In the genomic region with DNA sequence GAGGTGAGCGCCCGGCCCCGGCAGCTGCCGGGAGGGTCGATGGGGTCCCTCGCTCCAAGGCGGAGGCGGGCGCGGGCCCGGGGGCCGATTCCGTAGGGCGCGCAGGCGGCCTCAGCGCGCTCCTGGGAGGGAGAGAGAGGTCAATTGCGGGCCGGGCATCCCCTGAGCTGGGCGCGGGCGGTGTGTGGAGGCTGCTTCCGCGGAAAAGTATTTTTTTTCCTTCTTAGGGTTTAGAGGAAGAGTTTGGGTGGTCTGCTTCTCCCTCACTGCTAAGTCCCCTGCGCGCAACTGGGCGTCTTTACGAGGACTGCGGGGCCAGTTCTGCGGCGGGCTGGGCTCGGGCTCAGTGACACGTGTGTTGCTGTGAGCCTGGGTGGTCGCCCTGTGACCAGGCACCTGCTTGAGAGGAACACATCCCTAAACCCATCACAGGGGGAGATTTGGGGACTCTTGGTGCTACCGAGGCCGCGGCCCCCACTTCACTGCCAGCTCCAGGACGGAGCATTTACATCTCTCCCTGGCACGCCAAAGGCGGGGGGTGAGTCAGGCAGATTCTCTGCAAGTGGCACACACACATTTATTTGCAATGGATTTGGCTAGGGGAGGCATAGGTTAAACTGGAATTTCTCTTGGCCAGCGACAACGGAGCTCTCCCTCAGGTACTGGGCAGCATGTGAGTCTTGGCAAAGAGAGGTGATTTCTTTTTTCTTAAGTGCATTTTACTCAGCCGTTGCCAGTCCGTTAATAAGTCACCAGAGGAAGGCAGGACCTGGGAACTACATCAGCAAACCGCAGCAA, we compare ENCODE assay signal across 2 cellular contexts.
TF ChIP-seq lines count a peak whose summit lies in the region.

No MANE protein-coding gene starts in this region.

TF ChIP-seq in HEK293, 187 proteins besides CTCF, POLR2A, EP300 and RAD21 (continued from another document and continues in another):
- TF ChIP-seq, protein P1, sequence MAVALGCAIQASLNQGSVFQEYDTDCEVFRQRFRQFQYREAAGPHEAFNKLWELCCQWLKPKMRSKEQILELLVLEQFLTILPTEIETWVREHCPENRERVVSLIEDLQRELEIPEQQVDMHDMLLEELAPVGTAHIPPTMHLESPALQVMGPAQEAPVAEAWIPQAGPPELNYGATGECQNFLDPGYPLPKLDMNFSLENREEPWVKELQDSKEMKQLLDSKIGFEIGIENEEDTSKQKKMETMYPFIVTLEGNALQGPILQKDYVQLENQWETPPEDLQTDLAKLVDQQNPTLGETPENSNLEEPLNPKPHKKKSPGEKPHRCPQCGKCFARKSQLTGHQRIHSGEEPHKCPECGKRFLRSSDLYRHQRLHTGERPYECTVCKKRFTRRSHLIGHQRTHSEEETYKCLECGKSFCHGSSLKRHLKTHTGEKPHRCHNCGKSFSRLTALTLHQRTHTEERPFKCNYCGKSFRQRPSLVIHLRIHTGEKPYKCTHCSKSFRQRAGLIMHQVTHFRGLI (tag by site-specific recombination; IDR thresholded peaks at IDR 0.05) = peak; percentile 32; the same call in 1 of the 2 replicates
- TF ChIP-seq ZNF530 (tag by site-specific recombination; IDR thresholded peaks at IDR 0.05; ENCODE audit: low read depth) (no peak), GLIS2 (tag by site-specific recombination; IDR thresholded peaks at IDR 0.05) (peak; percentile 63), KLF1 (tag by site-specific recombination; IDR thresholded peaks at IDR 0.05) (no peak), SP7 (tag by site-specific recombination; IDR thresholded peaks at IDR 0.05) (0 out of 2 replicates have a peak, but pooled peaks have one; percentile 21), ZNF600 (tag by site-specific recombination; IDR thresholded peaks at IDR 0.05) (peak; percentile 67), ZNF596 (tag by site-specific recombination; IDR thresholded peaks at IDR 0.05) (no peak), ZNF549 (tag by site-specific recombination; IDR thresholded peaks at IDR 0.05) (0 out of 2 replicates have a peak, but pooled peaks have one; percentile 33), ZXDB (tag by site-specific recombination; IDR thresholded peaks at IDR 0.05) (no peak), GLIS1 (tag by site-specific recombination; IDR thresholded peaks at IDR 0.05) (peak; percentile 40; the same call in 1 of the 2 replicates), ZNF335 (tag by site-specific recombination; conservative IDR thresholded peaks at IDR 0.05) (peak; percentile 84), ZNF2 (tag by site-specific recombination; IDR thresholded peaks at IDR 0.05) (peak; percentile 34; the same call in 1 of the 2 replicates), ZNF133 (tag by site-specific recombination; IDR thresholded peaks at IDR 0.05) (no peak)
- TF ChIP-seq, protein P2, sequence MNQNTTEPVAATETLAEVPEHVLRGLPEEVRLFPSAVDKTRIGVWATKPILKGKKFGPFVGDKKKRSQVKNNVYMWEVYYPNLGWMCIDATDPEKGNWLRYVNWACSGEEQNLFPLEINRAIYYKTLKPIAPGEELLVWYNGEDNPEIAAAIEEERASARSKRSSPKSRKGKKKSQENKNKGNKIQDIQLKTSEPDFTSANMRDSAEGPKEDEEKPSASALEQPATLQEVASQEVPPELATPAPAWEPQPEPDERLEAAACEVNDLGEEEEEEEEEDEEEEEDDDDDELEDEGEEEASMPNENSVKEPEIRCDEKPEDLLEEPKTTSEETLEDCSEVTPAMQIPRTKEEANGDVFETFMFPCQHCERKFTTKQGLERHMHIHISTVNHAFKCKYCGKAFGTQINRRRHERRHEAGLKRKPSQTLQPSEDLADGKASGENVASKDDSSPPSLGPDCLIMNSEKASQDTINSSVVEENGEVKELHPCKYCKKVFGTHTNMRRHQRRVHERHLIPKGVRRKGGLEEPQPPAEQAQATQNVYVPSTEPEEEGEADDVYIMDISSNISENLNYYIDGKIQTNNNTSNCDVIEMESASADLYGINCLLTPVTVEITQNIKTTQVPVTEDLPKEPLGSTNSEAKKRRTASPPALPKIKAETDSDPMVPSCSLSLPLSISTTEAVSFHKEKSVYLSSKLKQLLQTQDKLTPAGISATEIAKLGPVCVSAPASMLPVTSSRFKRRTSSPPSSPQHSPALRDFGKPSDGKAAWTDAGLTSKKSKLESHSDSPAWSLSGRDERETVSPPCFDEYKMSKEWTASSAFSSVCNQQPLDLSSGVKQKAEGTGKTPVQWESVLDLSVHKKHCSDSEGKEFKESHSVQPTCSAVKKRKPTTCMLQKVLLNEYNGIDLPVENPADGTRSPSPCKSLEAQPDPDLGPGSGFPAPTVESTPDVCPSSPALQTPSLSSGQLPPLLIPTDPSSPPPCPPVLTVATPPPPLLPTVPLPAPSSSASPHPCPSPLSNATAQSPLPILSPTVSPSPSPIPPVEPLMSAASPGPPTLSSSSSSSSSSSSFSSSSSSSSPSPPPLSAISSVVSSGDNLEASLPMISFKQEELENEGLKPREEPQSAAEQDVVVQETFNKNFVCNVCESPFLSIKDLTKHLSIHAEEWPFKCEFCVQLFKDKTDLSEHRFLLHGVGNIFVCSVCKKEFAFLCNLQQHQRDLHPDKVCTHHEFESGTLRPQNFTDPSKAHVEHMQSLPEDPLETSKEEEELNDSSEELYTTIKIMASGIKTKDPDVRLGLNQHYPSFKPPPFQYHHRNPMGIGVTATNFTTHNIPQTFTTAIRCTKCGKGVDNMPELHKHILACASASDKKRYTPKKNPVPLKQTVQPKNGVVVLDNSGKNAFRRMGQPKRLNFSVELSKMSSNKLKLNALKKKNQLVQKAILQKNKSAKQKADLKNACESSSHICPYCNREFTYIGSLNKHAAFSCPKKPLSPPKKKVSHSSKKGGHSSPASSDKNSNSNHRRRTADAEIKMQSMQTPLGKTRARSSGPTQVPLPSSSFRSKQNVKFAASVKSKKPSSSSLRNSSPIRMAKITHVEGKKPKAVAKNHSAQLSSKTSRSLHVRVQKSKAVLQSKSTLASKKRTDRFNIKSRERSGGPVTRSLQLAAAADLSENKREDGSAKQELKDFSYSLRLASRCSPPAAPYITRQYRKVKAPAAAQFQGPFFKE (tag by site-specific recombination; IDR thresholded peaks at IDR 0.05; ENCODE audit: borderline replicate concordance) = no peak
- TF ChIP-seq, protein P3, sequence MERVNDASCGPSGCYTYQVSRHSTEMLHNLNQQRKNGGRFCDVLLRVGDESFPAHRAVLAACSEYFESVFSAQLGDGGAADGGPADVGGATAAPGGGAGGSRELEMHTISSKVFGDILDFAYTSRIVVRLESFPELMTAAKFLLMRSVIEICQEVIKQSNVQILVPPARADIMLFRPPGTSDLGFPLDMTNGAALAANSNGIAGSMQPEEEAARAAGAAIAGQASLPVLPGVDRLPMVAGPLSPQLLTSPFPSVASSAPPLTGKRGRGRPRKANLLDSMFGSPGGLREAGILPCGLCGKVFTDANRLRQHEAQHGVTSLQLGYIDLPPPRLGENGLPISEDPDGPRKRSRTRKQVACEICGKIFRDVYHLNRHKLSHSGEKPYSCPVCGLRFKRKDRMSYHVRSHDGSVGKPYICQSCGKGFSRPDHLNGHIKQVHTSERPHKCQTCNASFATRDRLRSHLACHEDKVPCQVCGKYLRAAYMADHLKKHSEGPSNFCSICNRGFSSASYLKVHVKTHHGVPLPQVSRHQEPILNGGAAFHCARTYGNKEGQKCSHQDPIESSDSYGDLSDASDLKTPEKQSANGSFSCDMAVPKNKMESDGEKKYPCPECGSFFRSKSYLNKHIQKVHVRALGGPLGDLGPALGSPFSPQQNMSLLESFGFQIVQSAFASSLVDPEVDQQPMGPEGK (tag by site-specific recombination; IDR thresholded peaks at IDR 0.05) = peak; percentile 30; the same call in 1 of the 2 replicates

TF ChIP-seq in liver, 16 proteins besides CTCF, POLR2A, EP300 and RAD21 (continued from another document):
- no peak for TF ChIP-seq GABPA (IDR thresholded peaks at IDR 0.05 in 1 of 2, conservative IDR thresholded peaks at IDR 0.05 in 1 of 2)
- TF ChIP-seq, protein P4, sequence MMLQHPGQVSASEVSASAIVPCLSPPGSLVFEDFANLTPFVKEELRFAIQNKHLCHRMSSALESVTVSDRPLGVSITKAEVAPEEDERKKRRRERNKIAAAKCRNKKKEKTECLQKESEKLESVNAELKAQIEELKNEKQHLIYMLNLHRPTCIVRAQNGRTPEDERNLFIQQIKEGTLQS (IDR thresholded peaks at IDR 0.05) = no peak
- TF ChIP-seq, protein P5, sequence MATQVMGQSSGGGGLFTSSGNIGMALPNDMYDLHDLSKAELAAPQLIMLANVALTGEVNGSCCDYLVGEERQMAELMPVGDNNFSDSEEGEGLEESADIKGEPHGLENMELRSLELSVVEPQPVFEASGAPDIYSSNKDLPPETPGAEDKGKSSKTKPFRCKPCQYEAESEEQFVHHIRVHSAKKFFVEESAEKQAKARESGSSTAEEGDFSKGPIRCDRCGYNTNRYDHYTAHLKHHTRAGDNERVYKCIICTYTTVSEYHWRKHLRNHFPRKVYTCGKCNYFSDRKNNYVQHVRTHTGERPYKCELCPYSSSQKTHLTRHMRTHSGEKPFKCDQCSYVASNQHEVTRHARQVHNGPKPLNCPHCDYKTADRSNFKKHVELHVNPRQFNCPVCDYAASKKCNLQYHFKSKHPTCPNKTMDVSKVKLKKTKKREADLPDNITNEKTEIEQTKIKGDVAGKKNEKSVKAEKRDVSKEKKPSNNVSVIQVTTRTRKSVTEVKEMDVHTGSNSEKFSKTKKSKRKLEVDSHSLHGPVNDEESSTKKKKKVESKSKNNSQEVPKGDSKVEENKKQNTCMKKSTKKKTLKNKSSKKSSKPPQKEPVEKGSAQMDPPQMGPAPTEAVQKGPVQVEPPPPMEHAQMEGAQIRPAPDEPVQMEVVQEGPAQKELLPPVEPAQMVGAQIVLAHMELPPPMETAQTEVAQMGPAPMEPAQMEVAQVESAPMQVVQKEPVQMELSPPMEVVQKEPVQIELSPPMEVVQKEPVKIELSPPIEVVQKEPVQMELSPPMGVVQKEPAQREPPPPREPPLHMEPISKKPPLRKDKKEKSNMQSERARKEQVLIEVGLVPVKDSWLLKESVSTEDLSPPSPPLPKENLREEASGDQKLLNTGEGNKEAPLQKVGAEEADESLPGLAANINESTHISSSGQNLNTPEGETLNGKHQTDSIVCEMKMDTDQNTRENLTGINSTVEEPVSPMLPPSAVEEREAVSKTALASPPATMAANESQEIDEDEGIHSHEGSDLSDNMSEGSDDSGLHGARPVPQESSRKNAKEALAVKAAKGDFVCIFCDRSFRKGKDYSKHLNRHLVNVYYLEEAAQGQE (IDR thresholded peaks at IDR 0.05) = peak; percentile 78
- TF ChIP-seq, protein P6, sequence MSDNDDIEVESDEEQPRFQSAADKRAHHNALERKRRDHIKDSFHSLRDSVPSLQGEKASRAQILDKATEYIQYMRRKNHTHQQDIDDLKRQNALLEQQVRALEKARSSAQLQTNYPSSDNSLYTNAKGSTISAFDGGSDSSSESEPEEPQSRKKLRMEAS (IDR thresholded peaks at IDR 0.05) = no peak
- TF ChIP-seq YY1 (IDR thresholded peaks at IDR 0.05) = peak; percentile 76
